23 cellular contexts compared by ENCODE assay signal in genomic region chr11:119193626-119194025, GRCh38. TPM values are rescaled to one million over a fixed set of nuclear protein-coding genes. Genes with fewer than 3 reads are reported as not detected.
"Had no signal": no experiment of that assay in that cellular context is flagged by ENCODE, and none has a peak within 500 bp of the region (broad histone marks: within the 10 kb centered on the region; RNA-seq: fewer than 3 reads in every experiment).

No MANE protein-coding gene starts in this region.

- H3K4me3 Mint-ChIP-seq: dendritic cell treated with granulocyte-macrophage colony-stimulating factor and Interleukin-4, amounts not matched to agents 40 ng/mL and 50 ng/mL, for 4 days; effector memory CD8-positive, alpha-beta T cell; mesothelial cell of epicardium; natural killer cell treated with Interleukin-12 subunit alpha and Interleukin-12 subunit beta and Interleukin-15 and Interleukin-18, amount 100 ng/mL, for 72 hours; type B pancreatic cell had no signal

- ATAC-seq: effector memory CD8-positive, alpha-beta T cell; gastrocnemius medialis; heart right ventricle; natural killer cell treated with Interleukin-12 subunit alpha and Interleukin-12 subunit beta and Interleukin-15 and Interleukin-18, amount 100 ng/mL, for 72 hours; stimulated activated naive CD8-positive, alpha-beta T cell treated with anti-CD3 and anti-CD28 coated beads, Interleukin-15, Interleukin-2, amounts not matched to agents 100 U/mL and 50 U/mL, for 24 hours had no signal

- DNase-seq: effector memory CD8-positive, alpha-beta T cell; gastrocnemius medialis; heart right ventricle; hypothalamus; kidney glomerular epithelial cell; sigmoid colon; stimulated activated CD4-positive, alpha-beta T cell treated with anti-CD3 and anti-CD28 coated beads, Interleukin-2, amount 100 ng/mL, for 48 hours; stimulated activated naive CD8-positive, alpha-beta T cell treated with anti-CD3 and anti-CD28 coated beads, Interleukin-15, Interleukin-2, amounts not matched to agents 100 U/mL and 50 U/mL, for 24 hours; thyroid gland; uterus had no signal

- H3K9me3 ChIP-seq: esophagus muscularis mucosa, gastrocnemius medialis, heart right ventricle, sigmoid colon, suprapubic skin, thyroid gland, uterus had no signal

- H3K4me3 ChIP-seq: esophagus muscularis mucosa, gastrocnemius medialis, heart right ventricle, sigmoid colon, skin epidermis, suprapubic skin, thyroid gland, uterus had no signal

- H3K27ac Mint-ChIP-seq: dendritic cell treated with granulocyte-macrophage colony-stimulating factor and Interleukin-4, amounts not matched to agents 40 ng/mL and 50 ng/mL, for 4 days; effector memory CD8-positive, alpha-beta T cell; mesothelial cell of epicardium; natural killer cell treated with Interleukin-12 subunit alpha and Interleukin-12 subunit beta and Interleukin-15 and Interleukin-18, amount 100 ng/mL, for 72 hours; type B pancreatic cell had no signal

- H3K4me1 ChIP-seq: esophagus muscularis mucosa, gastrocnemius medialis, parathyroid adenoma, sigmoid colon, thyroid gland, uterus had no signal

- H3K27me3 ChIP-seq: esophagus muscularis mucosa, gastrocnemius medialis, heart right ventricle, sigmoid colon, suprapubic skin, thyroid gland, uterus had no signal

- H3K27ac ChIP-seq: epithelial cell of prostate, esophagus muscularis mucosa, gastrocnemius medialis, parathyroid adenoma, sigmoid colon, skin epidermis, suprapubic skin, thyroid gland, uterus had no signal

- H3K36me3 ChIP-seq: esophagus muscularis mucosa, gastrocnemius medialis, heart right ventricle, sigmoid colon, suprapubic skin, thyroid gland, uterus had no signal

- H3K27me3 Mint-ChIP-seq: dendritic cell treated with granulocyte-macrophage colony-stimulating factor and Interleukin-4, amounts not matched to agents 40 ng/mL and 50 ng/mL, for 4 days; type B pancreatic cell had no signal

- FAIRE-seq: colon, islet of Langerhans had no signal

- H3K36me3 Mint-ChIP-seq: mesothelial cell of epicardium; natural killer cell treated with Interleukin-12 subunit alpha and Interleukin-12 subunit beta and Interleukin-15 and Interleukin-18, amount 100 ng/mL, for 72 hours; type B pancreatic cell had no signal

RNA-seq across cellular contexts. Expression of gene NHERF4, which starts 8.4 kb away (rescaled TPM):
- total RNA-seq: fibroblast of villous mesenchyme, myocyte, thyroid gland had no signal
- polyA plus RNA-seq: heart right ventricle had no signal

RNA-seq across cellular contexts. Expression of gene ABCG4, which starts 44.8 kb away (rescaled TPM):
- total RNA-seq: gastrocnemius medialis; natural killer cell treated with Interleukin-12 subunit alpha and Interleukin-12 subunit beta and Interleukin-15 and Interleukin-18, amount 100 ng/mL, for 72 hours had no signal
